Comparison of ENCODE assay signal across 11 cellular contexts in the genomic region with DNA sequence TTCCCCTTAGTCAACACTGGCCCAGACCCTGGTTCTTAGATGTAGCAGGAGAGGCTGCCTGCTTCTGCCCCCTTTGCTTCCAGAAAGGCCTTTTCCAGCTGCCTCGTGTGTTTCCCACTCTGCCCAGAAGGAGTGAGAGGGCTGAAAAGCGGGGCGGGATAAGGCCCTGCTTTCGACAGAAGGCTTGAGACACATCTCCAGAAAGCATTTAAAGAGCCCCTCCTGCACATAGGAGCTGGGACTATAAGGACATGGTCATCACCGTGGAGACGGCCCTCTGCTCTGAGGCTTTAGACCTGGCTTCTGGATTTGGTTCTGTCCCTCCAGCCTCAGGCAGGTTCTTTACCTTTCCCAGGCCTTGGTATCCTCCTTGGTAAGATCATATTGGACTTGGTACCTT. TPM values are rescaled to one million over a fixed set of nuclear protein-coding genes. Genes with fewer than 3 reads are reported as not detected.
A peak's percentile ranks its signal among the peaks of the same experiment; 100 is the strongest.
DNase-seq lines count a peak whose midpoint lies in the region; ATAC-seq and TF ChIP-seq lines count a peak whose summit lies in the region.
"Had no signal": no experiment of that assay in that cellular context is flagged by ENCODE, and none has a peak within 500 bp of the region (broad histone marks: within the 10 kb centered on the region; RNA-seq: fewer than 3 reads in every experiment).

No MANE protein-coding gene starts in this region.

- no peaks in the 10 kb centered on the region for H3K27me3 Mint-ChIP-seq in activated naive CD4-positive, alpha-beta T cell treated with anti-CD3 and anti-CD28 coated beads for 36 hours (ENCODE audit: low read depth)
- H3K27me3 Mint-ChIP-seq in activated naive CD4-positive, alpha-beta T cell treated with anti-CD3 and anti-CD28 coated beads, Interleukin-2, amount 10 ng/mL, durations not matched to agents 7 days and 5 days, result no peaks in the 10 kb centered on the region
- H3K27me3 Mint-ChIP-seq in endodermal cell (ENCODE audit: insufficient read depth) (no peaks in the 10 kb centered on the region), type B pancreatic cell (no peaks in the 10 kb centered on the region), mesothelial cell of epicardium (ENCODE audit: low read depth) (no peaks in the 10 kb centered on the region)

- peaks cover 38% of the 10 kb centered on the region for H3K4me1 Mint-ChIP-seq in activated naive CD4-positive, alpha-beta T cell treated with anti-CD3 and anti-CD28 coated beads for 36 hours (ENCODE audit: low read depth)
- H3K4me1 Mint-ChIP-seq in activated naive CD4-positive, alpha-beta T cell treated with anti-CD3 and anti-CD28 coated beads, Interleukin-2, amount 10 ng/mL, durations not matched to agents 7 days and 5 days, result peaks cover 11% of the 10 kb centered on the region
- H3K4me1 Mint-ChIP-seq in endodermal cell (peaks cover 3% of the 10 kb centered on the region), type B pancreatic cell (ENCODE audit: unreplicated experiment) (peaks cover 10% of the 10 kb centered on the region), mesothelial cell of epicardium (peaks cover 11% of the 10 kb centered on the region)

- no peaks in the 10 kb centered on the region for H3K4me1 ChIP-seq in endodermal cell (ENCODE audit: control insufficient read depth, insufficient read depth, low read length)
- H3K4me1 ChIP-seq in muscle layer of colon (ENCODE audit: insufficient read depth, low read length), result peaks cover 59% of the 10 kb centered on the region

- DNase-seq in activated naive CD4-positive, alpha-beta T cell treated with anti-CD3 and anti-CD28 coated beads for 36 hours, result no peak
- DNase-seq in activated naive CD4-positive, alpha-beta T cell treated with anti-CD3 and anti-CD28 coated beads, Interleukin-2, amount 10 ng/mL, durations not matched to agents 7 days and 5 days, result no peak
- DNase-seq in endodermal cell (no peak), type B pancreatic cell (ENCODE audit: extremely low spot score, unreplicated experiment) (no peak), occipital lobe (lab: John Stamatoyannopoulos, UW) (no peak), mesothelial cell of epicardium (ENCODE audit: low spot score in 2 of 2, unreplicated experiment in 2 of 2) (no peak)

- no peak for ATAC-seq in HG03175 (IDR thresholded peaks at IDR 0.05; ENCODE audit: unreplicated experiment)
- ATAC-seq: K562 had no signal

- TF ChIP-seq CTCF in endodermal cell (conservative IDR thresholded peaks at IDR 0.05), result peak; percentile 37
- TF ChIP-seq CTCF in type B pancreatic cell (conservative IDR thresholded peaks at IDR 0.05), result no peak
- no peak for TF ChIP-seq CTCF in mesothelial cell of epicardium (IDR thresholded peaks at IDR 0.05; ENCODE audit: unreplicated experiment)

- no peak overlapping the region for H3K4me3 Mint-ChIP-seq in activated naive CD4-positive, alpha-beta T cell treated with anti-CD3 and anti-CD28 coated beads for 36 hours
- H3K4me3 Mint-ChIP-seq in activated naive CD4-positive, alpha-beta T cell treated with anti-CD3 and anti-CD28 coated beads, Interleukin-2, amount 10 ng/mL, durations not matched to agents 7 days and 5 days, result no peak overlapping the region
- H3K4me3 Mint-ChIP-seq in endodermal cell (no peak overlapping the region), type B pancreatic cell (no peak overlapping the region), mesothelial cell of epicardium (no peak overlapping the region)

- H3K36me3 ChIP-seq in endodermal cell (ENCODE audit: control insufficient read depth, insufficient read depth, low read length) (peaks cover 27% of the 10 kb centered on the region), muscle layer of colon (ENCODE audit: insufficient read depth, low read length) (peaks cover 29% of the 10 kb centered on the region)

- intact Hi-C loops in activated naive CD4-positive, alpha-beta T cell treated with anti-CD3 and anti-CD28 coated beads for 36 hours (cut with micrococcal nuclease), result no loop called here

- no peaks in the 10 kb centered on the region for H3K9me3 ChIP-seq in endodermal cell (ENCODE audit: control insufficient read depth, low read length)
- H3K9me3 ChIP-seq in muscle layer of colon (ENCODE audit: low read length), result no peaks in the 10 kb centered on the region

- H3K27me3 ChIP-seq in endodermal cell (ENCODE audit: control insufficient read depth, insufficient read depth, low read length, poor library complexity, severe bottlenecking) (no peaks in the 10 kb centered on the region), muscle layer of colon (ENCODE audit: control insufficient read depth in 1 of 2, insufficient read depth in 2 of 2, low read length in 2 of 2) (no peaks in the 10 kb centered on the region)
- H3K27me3 ChIP-seq: cardiac muscle cell had no signal

- no peaks in the 10 kb centered on the region for H3K9me3 Mint-ChIP-seq in activated naive CD4-positive, alpha-beta T cell treated with anti-CD3 and anti-CD28 coated beads for 36 hours
- no peaks in the 10 kb centered on the region for H3K9me3 Mint-ChIP-seq in activated naive CD4-positive, alpha-beta T cell treated with anti-CD3 and anti-CD28 coated beads, Interleukin-2, amount 10 ng/mL, durations not matched to agents 7 days and 5 days
- H3K9me3 Mint-ChIP-seq in endodermal cell (no peaks in the 10 kb centered on the region), type B pancreatic cell (no peaks in the 10 kb centered on the region), mesothelial cell of epicardium (no peaks in the 10 kb centered on the region)

- WGBS in endodermal cell (ENCODE audit: insufficient coverage in 1 of 2, insufficient read length in 1 of 2), 2 experiments, result 83 to 88% methylated on average over 6 of the region's 6 CpGs

- CTCF ChIA-PET in activated naive CD4-positive, alpha-beta T cell treated with anti-CD3 and anti-CD28 coated beads for 36 hours (lab: Charles Lee), result interaction anchor here (1.3 to 2.8 kb wide), 2 partner anchors 9 to 25 kb away, joined by 5 to 16 read pairs; no protein-coding TSS in a partner anchor
- CTCF ChIA-PET in activated naive CD4-positive, alpha-beta T cell treated with anti-CD3 and anti-CD28 coated beads, Interleukin-2, amount 10 ng/mL, durations not matched to agents 7 days and 5 days (lab: Charles Lee), result interaction anchor here (1.4 to 2.5 kb wide), 2 partner anchors 9 to 289 kb away, joined by 6 to 9 read pairs; no protein-coding TSS in a partner anchor

- H3K4me3 ChIP-seq in endodermal cell (ENCODE audit: low read length), result no peak overlapping the region
- no peak overlapping the region for H3K4me3 ChIP-seq in muscle layer of colon (ENCODE audit: low read depth in 1 of 2, low read length in 2 of 2)
- H3K4me3 ChIP-seq: cardiac muscle cell, K562 had no signal

- H3K27ac Mint-ChIP-seq in activated naive CD4-positive, alpha-beta T cell treated with anti-CD3 and anti-CD28 coated beads for 36 hours, result peak overlapping the region; percentile 65
- no peak overlapping the region for H3K27ac Mint-ChIP-seq in activated naive CD4-positive, alpha-beta T cell treated with anti-CD3 and anti-CD28 coated beads, Interleukin-2, amount 10 ng/mL, durations not matched to agents 7 days and 5 days
- H3K27ac Mint-ChIP-seq in endodermal cell, result no peak overlapping the region
- peak overlapping the region; percentile 17 for H3K27ac Mint-ChIP-seq in type B pancreatic cell
- H3K27ac Mint-ChIP-seq in mesothelial cell of epicardium, result no peak overlapping the region

- H3K27ac ChIP-seq in endodermal cell (ENCODE audit: low read depth, low read length) (peak overlapping the region; percentile 29), muscle layer of colon (ENCODE audit: low read depth, low read length) (peak overlapping the region; percentile 82)
- H3K27ac ChIP-seq: C4-2B, cardiac muscle cell had no signal

- H3K36me3 Mint-ChIP-seq in activated naive CD4-positive, alpha-beta T cell treated with anti-CD3 and anti-CD28 coated beads for 36 hours (ENCODE audit: low read depth), result peaks cover 19% of the 10 kb centered on the region
- H3K36me3 Mint-ChIP-seq in activated naive CD4-positive, alpha-beta T cell treated with anti-CD3 and anti-CD28 coated beads, Interleukin-2, amount 10 ng/mL, durations not matched to agents 7 days and 5 days, result peaks cover 40% of the 10 kb centered on the region
- H3K36me3 Mint-ChIP-seq in endodermal cell (ENCODE audit: low read depth) (peaks cover 21% of the 10 kb centered on the region), type B pancreatic cell (peaks cover 27% of the 10 kb centered on the region), mesothelial cell of epicardium (peaks cover 24% of the 10 kb centered on the region)

- H3K9ac ChIP-seq in endodermal cell (ENCODE audit: extremely low read depth, low read length, poor library complexity, severe bottlenecking), result no peak overlapping the region
- H3K9ac ChIP-seq in muscle layer of colon (ENCODE audit: low read length), result peak overlapping the region; percentile 31

RNA-seq across cellular contexts. Expression of gene CALM1, which starts 11.9 kb away (rescaled TPM):
- 100 to 1,000 TPM; 404 to 409 TPM for total RNA-seq in activated naive CD4-positive, alpha-beta T cell treated with anti-CD3 and anti-CD28 coated beads for 36 hours
- 100 to 1,000 TPM; 423 to 503 TPM for total RNA-seq in endodermal cell
- polyA plus RNA-seq in endodermal cell (2013, experiment 1 of 2), result 367 TPM
- 378 TPM for polyA plus RNA-seq in endodermal cell (2013, experiment 2 of 2)
- 347 and 430 TPM in 2 replicates for total RNA-seq in type B pancreatic cell (ENCODE audit: low replicate concordance)
- 1,332 TPM for total RNA-seq in occipital lobe
- 130 to 134 TPM (median 132 TPM) in 3 replicates for total RNA-seq in mesothelial cell of epicardium

Comparison
In these comparisons a context has a peak if more than half of its experiments do, and no peak if none do; other contexts are left out.
1. H3K27ac Mint-ChIP-seq: peak in activated naive CD4-positive, alpha-beta T cell treated with anti-CD3 and anti-CD28 coated beads for 36 hours (single experiment) and type B pancreatic cell (single experiment); none in activated naive CD4-positive, alpha-beta T cell treated with anti-CD3 and anti-CD28 coated beads, Interleukin-2, amount 10 ng/mL, durations not matched to agents 7 days and 5 days (single experiment), endodermal cell (single experiment) and mesothelial cell of epicardium (single experiment).